In the genomic region with DNA sequence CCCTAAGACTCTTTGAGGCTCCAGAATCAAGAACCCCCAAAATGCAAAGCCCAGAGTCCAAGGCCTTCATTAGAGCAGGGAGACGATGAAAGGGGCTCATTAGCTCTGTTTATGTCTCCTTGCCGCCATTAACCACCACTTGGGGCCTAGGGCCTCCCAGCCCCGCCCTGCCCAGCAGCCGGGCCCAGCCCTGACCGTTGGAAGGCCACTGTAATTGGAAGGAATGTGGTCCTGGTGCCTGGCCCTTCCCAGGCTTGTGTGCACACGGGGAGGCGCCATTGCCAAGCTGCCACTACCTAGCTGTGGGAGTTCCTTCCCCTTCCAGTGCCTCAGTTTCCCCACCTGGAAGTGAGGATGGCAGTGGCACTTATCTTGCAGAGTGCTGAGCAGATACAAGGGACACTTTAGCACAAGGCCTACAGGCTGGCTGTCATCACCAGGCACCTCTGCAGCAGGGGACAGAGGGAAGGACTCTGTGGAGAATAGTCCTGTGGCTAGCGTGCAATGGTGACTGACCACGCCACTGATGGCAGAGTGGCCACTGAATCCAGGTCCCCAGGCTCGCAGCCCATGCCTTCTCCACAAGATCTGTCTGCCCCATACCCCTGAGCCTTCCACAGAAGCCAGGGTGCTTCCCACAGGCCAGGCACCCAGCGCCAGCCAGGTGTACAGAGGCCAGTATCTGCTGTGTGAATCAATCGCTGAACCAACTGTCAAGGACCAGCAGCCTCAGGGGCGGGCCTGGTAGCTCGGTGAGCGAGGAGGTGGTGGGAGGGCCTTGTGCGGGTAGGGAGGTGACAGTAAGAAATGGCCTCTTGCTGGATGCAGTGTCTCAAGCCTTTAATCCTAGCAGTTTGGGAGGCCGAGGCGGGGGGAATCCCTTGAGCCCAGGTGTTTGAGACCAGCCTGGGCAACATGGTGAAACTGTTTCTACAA, we compare ENCODE assay signal across 12 cellular contexts. TPM values are rescaled to one million over a fixed set of nuclear protein-coding genes. Genes with fewer than 3 reads are reported as not detected.
A peak's percentile ranks its signal among the peaks of the same experiment; 100 is the strongest.
DNase-seq lines count a peak whose midpoint lies in the region; ATAC-seq, FAIRE-seq and TF ChIP-seq lines count a peak whose summit lies in the region.
"Had no signal": no experiment of that assay in that cellular context is flagged by ENCODE, and none has a peak within 500 bp of the region (broad histone marks: within the 10 kb centered on the region; RNA-seq: fewer than 3 reads in every experiment).

No MANE protein-coding gene starts in this region.

- H3K36me3 Mint-ChIP-seq in CD4-positive, alpha-beta T cell (ENCODE audit: low read depth): peaks cover 13% of the 10 kb centered on the region
- no peaks in the 10 kb centered on the region for H3K36me3 Mint-ChIP-seq in activated naive CD4-positive, alpha-beta T cell treated with anti-CD3 and anti-CD28 coated beads, Interleukin-2, amount 50 U/mL, for 24 hours
- no peaks in the 10 kb centered on the region for H3K36me3 Mint-ChIP-seq in natural killer cell

- intact Hi-C loops in CD4-positive, alpha-beta T cell (cut with DNase I, micrococcal nuclease): loop anchor here (1.0 to 10.0 kb wide), 2 partner anchors 9 to 198 kb away; partner anchors contain the start of gene TSC1 (in 1 of the 2)
- intact Hi-C loops in natural killer cell (cut with micrococcal nuclease): loop anchor here (10.0 kb wide), 2 partner anchors 922 to 1888 kb away; partner anchors contain the start of gene BRD3
- intact Hi-C loops in lower lobe of right lung (cut with DNase I): no loop called here

- FAIRE-seq in D721Med (lab: Jason Lieb, UNC): no peak
- FAIRE-seq: colon, pancreas had no signal

- ATAC-seq in CD4-positive, alpha-beta T cell (ENCODE audit: poor library complexity): no peak
- ATAC-seq in natural killer cell (peak in 1 of 3 donors; percentile 9), GM19397 (IDR thresholded peaks at IDR 0.05; ENCODE audit: unreplicated experiment) (no peak), lower lobe of right lung (no peak)

- H3K27me3 Mint-ChIP-seq in CD4-positive, alpha-beta T cell: no peaks in the 10 kb centered on the region
- no peaks in the 10 kb centered on the region for H3K27me3 Mint-ChIP-seq in activated naive CD4-positive, alpha-beta T cell treated with anti-CD3 and anti-CD28 coated beads, Interleukin-2, amount 50 U/mL, for 24 hours
- H3K27me3 Mint-ChIP-seq in natural killer cell (ENCODE audit: low read depth in 2 of 2): no peaks in the 10 kb centered on the region

- H3F3A ChIP-seq in MM.1S (ENCODE audit: insufficient read depth, low read length): peaks cover 11% of the 10 kb centered on the region; the same call in 1 of the 2 replicates

- no peaks in the 10 kb centered on the region for H3K9me3 ChIP-seq in CD4-positive, alpha-beta T cell (ENCODE audit: control insufficient read depth, low read length)
- H3K9me3 ChIP-seq in MM.1S (replicated peaks; ENCODE audit: insufficient read depth, low read length): no peaks in the 10 kb centered on the region
- no peaks in the 10 kb centered on the region for H3K9me3 ChIP-seq in lower lobe of right lung
- H3K9me3 ChIP-seq: pancreas had no signal

- no peaks in the 10 kb centered on the region for H3K27me3 ChIP-seq in CD4-positive, alpha-beta T cell (ENCODE audit: control insufficient read depth, insufficient read depth, low read length)
- no peaks in the 10 kb centered on the region for H3K27me3 ChIP-seq in MM.1S (replicated peaks; ENCODE audit: insufficient read depth, low read length)
- no peaks in the 10 kb centered on the region for H3K27me3 ChIP-seq in lower lobe of right lung (ENCODE audit: low read depth)
- H3K27me3 ChIP-seq: pancreas had no signal

- H3K36me3 ChIP-seq in MM.1S (replicated peaks; ENCODE audit: insufficient read depth, low read length): no peaks in the 10 kb centered on the region
- no peaks in the 10 kb centered on the region for H3K36me3 ChIP-seq in lower lobe of right lung
- H3K36me3 ChIP-seq: pancreas had no signal

- no peak overlapping the region for H3K4me2 ChIP-seq in MM.1S (ENCODE audit: low read depth, low read length)

- no peak overlapping the region for H3K4me3 ChIP-seq in MM.1S (ENCODE audit: low read length)
- no peak overlapping the region for H3K4me3 ChIP-seq in lower lobe of right lung

- POLR2A ChIA-PET in CD4-positive, alpha-beta T cell (lab: Charles Lee): interaction anchor here (0.9 to 2.9 kb wide), 8 partner anchors 8 to 121 kb away, joined by 3 to 48 read pairs (median 8); partner anchors contain the start of gene RALGDS

- no peak overlapping the region for H3K9ac ChIP-seq in MM.1S (ENCODE audit: low read length)

- H3K27ac Mint-ChIP-seq in CD4-positive, alpha-beta T cell: peak overlapping the region; percentile 95
- peak overlapping the region; percentile 46 for H3K27ac Mint-ChIP-seq in activated naive CD4-positive, alpha-beta T cell treated with anti-CD3 and anti-CD28 coated beads, Interleukin-2, amount 50 U/mL, for 24 hours
- peak overlapping the region; percentile 98 for H3K27ac Mint-ChIP-seq in natural killer cell

- H3K9me2 ChIP-seq in MM.1S (replicated peaks; ENCODE audit: insufficient read depth, low read length): no peaks in the 10 kb centered on the region

- peak overlapping the region; percentile 68 for H3K27ac ChIP-seq in CD4-positive, alpha-beta T cell (ENCODE audit: low read depth, low read length)
- H3K27ac ChIP-seq in MM.1S (ENCODE audit: low read length) (no peak overlapping the region), lower lobe of right lung (no peak overlapping the region)
- H3K27ac ChIP-seq: PC-9 had no signal

- peak in 2 of 10 experiments; percentile 18 to 29 for DNase-seq in CD4-positive, alpha-beta T cell
- DNase-seq in HT-29 (ENCODE audit: low spot score) (peak; percentile 47), natural killer cell (no peak), MM.1S (no peak), D721Med (ENCODE audit: insufficient read length, low spot score) (no peak), lower lobe of right lung (no peak)
- DNase-seq: MV-4-11, PC-9 had no signal

- H3K4me1 ChIP-seq in MM.1S (ENCODE audit: low read length) (no peaks in the 10 kb centered on the region), lower lobe of right lung (peaks cover 74% of the 10 kb centered on the region)

- peaks cover 63% of the 10 kb centered on the region for H3K79me2 ChIP-seq in MM.1S (ENCODE audit: low read length)

- no peak for TF ChIP-seq CTCF in CD4-positive, alpha-beta T cell (IDR thresholded peaks at IDR 0.05)
- no peak for TF ChIP-seq CTCF in natural killer cell (IDR thresholded peaks at IDR 0.05)
- TF ChIP-seq CTCF in MM.1S (IDR thresholded peaks at IDR 0.05; ENCODE audit: low read length): no peak
- TF ChIP-seq CTCF in D721Med (IDR thresholded peaks at IDR 0.05; ENCODE audit: insufficient read depth, missing control alignments): no peak
- TF ChIP-seq CTCF in lower lobe of right lung (IDR thresholded peaks at IDR 0.05): no peak

- CTCF ChIA-PET in CD4-positive, alpha-beta T cell (lab: Charles Lee): interaction anchor here (1.6 to 3.1 kb wide), 3 partner anchors 8 to 121 kb away, joined by 10 to 61 read pairs (median 29); no protein-coding TSS in a partner anchor

- no peak overlapping the region for H2AFZ ChIP-seq in MM.1S (ENCODE audit: low read length)
- H2AFZ ChIP-seq: PC-9 had no signal

- H3K9me3 Mint-ChIP-seq in CD4-positive, alpha-beta T cell: no peaks in the 10 kb centered on the region
- H3K9me3 Mint-ChIP-seq in activated naive CD4-positive, alpha-beta T cell treated with anti-CD3 and anti-CD28 coated beads, Interleukin-2, amount 50 U/mL, for 24 hours: no peaks in the 10 kb centered on the region
- no peaks in the 10 kb centered on the region for H3K9me3 Mint-ChIP-seq in natural killer cell

- no peaks in the 10 kb centered on the region for H4K20me1 ChIP-seq in MM.1S (ENCODE audit: insufficient read depth, low read length)

- H3K4me1 Mint-ChIP-seq in CD4-positive, alpha-beta T cell (ENCODE audit: low read depth): peaks cover 65% of the 10 kb centered on the region
- peaks cover 66% of the 10 kb centered on the region for H3K4me1 Mint-ChIP-seq in activated naive CD4-positive, alpha-beta T cell treated with anti-CD3 and anti-CD28 coated beads, Interleukin-2, amount 50 U/mL, for 24 hours
- peaks cover 45 to 52% of the 10 kb centered on the region in 2 donors for H3K4me1 Mint-ChIP-seq in natural killer cell

- peak overlapping the region; percentile 74 for H3K4me3 Mint-ChIP-seq in CD4-positive, alpha-beta T cell
- peak overlapping the region; percentile 30 for H3K4me3 Mint-ChIP-seq in activated naive CD4-positive, alpha-beta T cell treated with anti-CD3 and anti-CD28 coated beads, Interleukin-2, amount 50 U/mL, for 24 hours
- H3K4me3 Mint-ChIP-seq in natural killer cell: peak overlapping the region; percentile 60

RNA-seq across cellular contexts. Expression of gene GBGT1, which starts 20.8 kb away (rescaled TPM):
- total RNA-seq in CD4-positive, alpha-beta T cell: 1 to 10 TPM; 1.3 to 1.8 TPM
- not detected in 2 replicates for total RNA-seq in HT-29 (2014; rRNA removed; shearing (Covaris generic))
- 1 to 10 TPM; 1.4 to 2.2 (median 1.7) TPM for total RNA-seq in natural killer cell
- total RNA-seq in lower lobe of right lung: 38.5 TPM

RNA-seq across cellular contexts. Expression of gene RALGDS, which starts 21.9 kb away (rescaled TPM):
- 100 to 1,000 TPM; 166 to 168 TPM for total RNA-seq in CD4-positive, alpha-beta T cell
- 95.0 and 102 TPM in 2 replicates for total RNA-seq in HT-29 (2014; rRNA removed; shearing (Covaris generic))
- total RNA-seq in natural killer cell (100 to 1,000 TPM; 206 to 250 (median 208) TPM), lower lobe of right lung (71.1 TPM)

Comparison
In these comparisons a context has a peak if more than half of its experiments do, and no peak if none do; other contexts are left out.
1. H3K27ac Mint-ChIP-seq: peak in every context shown above with its lines; median percentile 98 in natural killer cell; 95 in CD4-positive, alpha-beta T cell; 46 in activated naive CD4-positive, alpha-beta T cell treated with anti-CD3 and anti-CD28 coated beads, Interleukin-2, amount 50 U/mL, for 24 hours.
2. RNA of gene GBGT1, which starts 20.8 kb away (total RNA-seq): 38.5 TPM in lower lobe of right lung (single experiment); 1.3 to 1.8 TPM in CD4-positive, alpha-beta T cell, 1.4 to 2.2 TPM in natural killer cell and not detected in HT-29; every median in the first group is over 10 times any median in the second.
3. Peak in every context shown above with its lines, with median percentiles within 50 percentile points of each other: H3K4me3 Mint-ChIP-seq.